ENCODE assay signal across 8 cellular contexts in the genomic region with DNA sequence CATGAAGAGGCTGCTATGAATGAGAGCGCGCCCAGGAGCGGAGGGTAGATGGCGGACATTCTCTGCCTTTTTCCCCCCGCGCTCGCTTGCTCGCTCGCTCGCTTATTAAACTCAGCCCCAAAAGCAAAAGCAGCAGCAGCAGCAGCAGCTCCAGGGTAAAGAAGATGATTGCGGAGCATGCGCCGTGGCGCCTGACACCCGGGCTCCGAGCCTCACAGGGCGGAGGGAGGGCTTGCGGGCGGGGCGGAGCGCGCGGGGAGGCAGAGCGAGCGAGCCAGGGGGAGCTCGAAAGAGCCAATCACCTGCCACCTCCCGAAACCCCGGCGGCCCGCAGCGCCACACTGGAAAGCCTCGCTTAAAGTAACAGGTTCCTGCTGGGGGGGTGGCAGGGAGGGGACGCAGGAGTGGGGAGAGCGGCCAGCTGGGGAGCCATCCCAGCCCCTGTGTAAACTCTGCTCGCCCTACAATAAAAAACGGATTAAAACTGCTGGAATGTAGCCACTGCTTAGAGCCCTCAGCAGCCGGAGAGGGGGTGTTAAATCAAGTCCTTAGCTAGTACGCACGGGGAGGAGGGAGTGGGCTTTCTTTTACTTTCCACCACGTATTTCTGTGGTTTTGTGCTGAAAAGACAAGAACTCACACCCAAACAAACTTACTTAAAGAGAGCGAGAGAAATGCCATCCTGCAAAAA. TPM values are rescaled to one million over a fixed set of nuclear protein-coding genes. Genes with fewer than 3 reads are reported as not detected.
DNase-seq lines count a peak whose midpoint lies in the region; ATAC-seq and TF ChIP-seq lines count a peak whose summit lies in the region.

A gene (minus strand): TSS at position 170 of the 691 bp plus-strand sequence.

- POLR2A ChIA-PET in A673 (lab: Charles Lee; ENCODE audit: low non-redundant PET): interaction anchor here (1.1 kb wide), 1 partner anchor 61 kb away, joined by 3 read pairs; a partner anchor contains a TSS

- no peaks in the 10 kb centered on the region for H3K9me3 ChIP-seq in A673 (ENCODE audit: low read depth, low read length, poor library complexity, severe bottlenecking)

- H3K4me1 ChIP-seq in A673 (ENCODE audit: insufficient read depth, low read length, poor library complexity, severe bottlenecking): peaks cover 27% of the 10 kb centered on the region

- TF ChIP-seq CTCF in A673 (conservative IDR thresholded peaks at IDR 0.05; ENCODE audit: low read depth, low read length): no peak

- peaks cover 57% of the 10 kb centered on the region for H3K4me1 Mint-ChIP-seq in central memory CD8-positive, alpha-beta T cell

- BruUV-seq in A673 (replicated peaks; lab: Mats Ljungman, UMichigan): no TSS peak

- H3K9me3 Mint-ChIP-seq in central memory CD8-positive, alpha-beta T cell: no peaks in the 10 kb centered on the region

- H3K27ac ChIP-seq in A673 (ENCODE audit: low read depth, low read length, poor library complexity, severe bottlenecking): peak within 1 kb of the TSS; percentile 87

- CTCF ChIA-PET in A673 (lab: Charles Lee): interaction anchor here (0.6 to 1.2 kb wide), 3 partner anchors 268 to 489 kb away, joined by 3 to 10 read pairs (median 7); no protein-coding TSS in a partner anchor

- peak; percentile 82 for ATAC-seq in GM18868 (IDR thresholded peaks at IDR 0.05; ENCODE audit: unreplicated experiment)
- peak; percentile 78 for ATAC-seq in HG03103 (IDR thresholded peaks at IDR 0.05; ENCODE audit: low read depth, unreplicated experiment)
- peak; percentile 76 for ATAC-seq in central memory CD8-positive, alpha-beta T cell (replicated peaks; ENCODE audit: extremely low read depth, poor library complexity, severe bottlenecking)

- no peaks in the 10 kb centered on the region for H3K27me3 ChIP-seq in A673 (replicated peaks; ENCODE audit: insufficient read depth, low read depth, low read length, poor library complexity)

- peak within 1 kb of the TSS; percentile 98 for H3K27ac Mint-ChIP-seq in central memory CD8-positive, alpha-beta T cell (ENCODE audit: low read depth)

- DNase-seq in A673 (ENCODE audit: low spot score): peak; percentile 95
- DNase-seq in NCI-H2171 treated with DMSO at 0.1 percent for 48 hours (lab: John Stamatoyannopoulos, UW): peak; percentile 85
- peak; percentile 87 to 95 (median 93) for DNase-seq in activated CD4-positive, CD25-positive, alpha-beta regulatory T cell (lab: John Stamatoyannopoulos, UW)
- peak; percentile 92 to 94 for DNase-seq in central memory CD8-positive, alpha-beta T cell (ENCODE audit: low spot score in 2 of 2)
- peak; percentile 97 for DNase-seq in islet precursor cell
- peak; percentile 96 for DNase-seq in stimulated activated CD4-positive, alpha-beta T cell treated with anti-CD3 and anti-CD28 coated beads, Interleukin-12 subunit alpha, Interleukin-12 subunit beta, amount 100 ng/mL, for 4 hours

- intact Hi-C loops in A673 (cut with micrococcal nuclease; ENCODE audit: unreplicated experiment): loop anchor here (1.0 to 10.0 kb wide), 3 partner anchors 92 to 695 kb away; no protein-coding TSS in a partner anchor

- H3K36me3 Mint-ChIP-seq in central memory CD8-positive, alpha-beta T cell (ENCODE audit: insufficient read depth): peaks cover 32% of the 10 kb centered on the region

- H3K4me3 ChIP-seq in A673 (ENCODE audit: low read depth, low read length, poor library complexity, severe bottlenecking): peak within 1 kb of the TSS; percentile 74

- peak within 1 kb of the TSS; percentile 90 for H3K4me3 Mint-ChIP-seq in central memory CD8-positive, alpha-beta T cell

- no peaks in the 10 kb centered on the region for H3K27me3 Mint-ChIP-seq in central memory CD8-positive, alpha-beta T cell

- H3K36me3 ChIP-seq in A673 (ENCODE audit: insufficient read depth, low read length, poor library complexity, severe bottlenecking): no peaks in the 10 kb centered on the region

RNA-seq across cellular contexts. Expression of the gene that starts here (rescaled TPM):
- 24.2 and 28.5 TPM in 2 replicates for total RNA-seq in A673 (2021)

Comparison
In these comparisons a context has a peak if more than half of its experiments do, and no peak if none do; other contexts are left out.
1. Peak in every context shown above with its lines: DNase-seq, ATAC-seq, H3K4me3 ChIP-seq and H3K27ac ChIP-seq.